Comparison of ENCODE assay signal across 20 cellular contexts in the genomic region with DNA sequence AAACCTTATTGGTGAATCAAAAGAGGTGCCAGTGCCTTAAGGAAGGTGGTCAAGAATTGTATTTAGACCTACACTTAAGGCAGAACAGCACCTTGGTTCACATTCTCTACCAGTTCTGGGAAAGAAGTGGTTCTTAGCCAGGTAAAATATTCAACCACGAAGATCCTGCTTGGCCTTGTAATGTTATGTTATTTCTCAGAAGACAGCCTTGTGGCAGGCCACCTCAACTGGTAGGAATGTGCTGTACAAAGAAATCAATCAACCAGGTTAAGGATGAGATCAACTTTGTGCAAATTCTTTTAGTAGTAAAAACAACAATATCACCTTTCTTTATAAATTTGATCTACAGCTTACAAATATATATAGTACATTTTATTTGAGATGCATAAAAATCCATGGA.
DNase-seq lines count a peak whose midpoint lies in the region; ATAC-seq, FAIRE-seq and TF ChIP-seq lines count a peak whose summit lies in the region.
"Had no signal": no experiment of that assay in that cellular context is flagged by ENCODE, and none has a peak within 500 bp of the region (broad histone marks: within the 10 kb centered on the region; RNA-seq: fewer than 3 reads in every experiment).

No MANE protein-coding gene starts in this region.

- ATAC-seq in pancreas (peak in 3 of 4 donors; percentile 44 to 82 (median 78)), HG02938 (IDR thresholded peaks at IDR 0.05; ENCODE audit: unreplicated experiment) (no peak)
- ATAC-seq: gastroesophageal sphincter, T-helper 17 cell had no signal

- H3K27ac ChIP-seq in RWPE1 (no peak overlapping the region), pancreas (peak overlapping the region in 2 of 4 donors; percentile 52 to 53)
- H3K27ac ChIP-seq: BLaER1, gastroesophageal sphincter, parathyroid adenoma, skin epidermis, vagina had no signal

- TF ChIP-seq POLR2A in H54 (IDR thresholded peaks at IDR 0.05; ENCODE audit: low read depth, low read length): no peak

- 20 to 29% methylated on average over 1 of the region's 1 CpG for WGBS in pancreas, 2 donors

- H3K27me3 ChIP-seq in pancreas: no peaks in the 10 kb centered on the region
- H3K27me3 ChIP-seq in BE2C: no peaks in the 10 kb centered on the region
- H3K27me3 ChIP-seq: BLaER1, gastroesophageal sphincter, vagina had no signal

- H3K9me3 ChIP-seq in pancreas (no peaks in the 10 kb centered on the region), BE2C (no peaks in the 10 kb centered on the region)
- H3K9me3 ChIP-seq: BLaER1, gastroesophageal sphincter, vagina had no signal

- intact Hi-C loops in pancreas (cut with DNase I): no loop called here

- no peaks in the 10 kb centered on the region for H3K36me3 ChIP-seq in pancreas
- H3K36me3 ChIP-seq in BE2C: no peaks in the 10 kb centered on the region
- H3K36me3 ChIP-seq: BLaER1, gastroesophageal sphincter, vagina had no signal

- peak; percentile 17 for DNase-seq in H54 (ENCODE audit: insufficient read length, low spot score)
- DNase-seq in RWPE1 (ENCODE audit: low spot score): peak; percentile 78
- DNase-seq in epithelial cell of proximal tubule (ENCODE audit: low read depth): peak; percentile 91
- no peak for DNase-seq in pancreas
- DNase-seq in BE2C: no peak
- no peak for DNase-seq in G401 (ENCODE audit: low spot score)
- no peak for DNase-seq in COR-L47 (lab: John Stamatoyannopoulos, UW)
- DNase-seq: activated CD4-positive, alpha-beta T cell treated with anti-CD3 and anti-CD28 coated beads for 4 hours; DMS79; NCI-H524 treated with DMSO at 0.1 percent for 48 hours; stimulated activated naive CD4-positive, alpha-beta T cell; T-helper 17 cell had no signal

- POLR2A ChIA-PET in RWPE1 (lab: Yijun Ruan, JAX; ENCODE audit: low non-redundant PET): no interaction called here

- FAIRE-seq in H54 (lab: Jason Lieb, UNC) (peak; percentile 55), pancreas (lab: Jason Lieb, UNC) (no peak)
- FAIRE-seq: H1, K562 had no signal

- CTCF ChIA-PET in RWPE1 (lab: Yijun Ruan, JAX): interaction anchor here (0.7 to 1.0 kb wide), 2 partner anchors 67 to 249 kb away, joined by 3 to 5 read pairs; no protein-coding TSS in a partner anchor

- in situ Hi-C loops in G401 (cut with HindIII; ENCODE audit: low sequenced_read_pairs): no loop called here

- no peak for TF ChIP-seq CTCF in RWPE1 (conservative IDR thresholded peaks at IDR 0.05; ENCODE audit: low read depth)
- TF ChIP-seq CTCF in epithelial cell of proximal tubule (conservative IDR thresholded peaks at IDR 0.05; ENCODE audit: low read depth, low read length): peak; percentile 39
- TF ChIP-seq CTCF in pancreas (IDR thresholded peaks at IDR 0.05): no peak
- no peak for TF ChIP-seq CTCF in BE2C (IDR thresholded peaks at IDR 0.05; ENCODE audit: low read depth, low read length)

- no peak overlapping the region for H3K4me3 ChIP-seq in epithelial cell of proximal tubule (ENCODE audit: low read depth, low read length)
- H3K4me3 ChIP-seq in pancreas: no peak overlapping the region
- no peak overlapping the region for H3K4me3 ChIP-seq in BE2C (ENCODE audit: low read depth, low read length)
- H3K4me3 ChIP-seq: BLaER1, gastroesophageal sphincter, K562, skin epidermis, vagina had no signal

- H3K4me1 ChIP-seq in pancreas (peaks cover 0 to 19% (median 9%) of the 10 kb centered on the region in 3 donors), BE2C (peaks cover 6% of the 10 kb centered on the region; the same call in 1 of the 2 replicates)
- H3K4me1 ChIP-seq: BLaER1, gastroesophageal sphincter, parathyroid adenoma had no signal

Comparison
In these comparisons a context has a peak if more than half of its experiments do, and no peak if none do; other contexts are left out.
1. DNase-seq: peak in H54 (single experiment), RWPE1 (single experiment) and epithelial cell of proximal tubule (single experiment); none in pancreas (0 of 6), BE2C (single experiment), G401 (single experiment) and COR-L47 (single experiment).